In genomic region chr2:150557020-150557644, GRCh38 we compare ENCODE assay signal across 18 cellular contexts.
"Had no signal": no experiment of that assay in that cellular context is flagged by ENCODE, and none has a peak within 500 bp of the region (broad histone marks: within the 10 kb centered on the region; RNA-seq: fewer than 3 reads in every experiment).

No MANE protein-coding gene starts in this region.

- H3K79me2 ChIP-seq: parathyroid adenoma had no signal

- ATAC-seq: activated CD4-positive, alpha-beta T cell treated with anti-CD3 and anti-CD28 coated beads for 36 hours; left cardiac atrium; lower lobe of right lung; stimulated activated naive B cell treated with anti-CD40 and anti-IgM and Interleukin-4, amounts not matched to agents 10 μg/mL and 1 μg/mL and 100 μg/mL, for 72 hours; T-cell; upper lobe of right lung; WTC11 had no signal

- H3K4me3 Mint-ChIP-seq: activated CD4-positive, alpha-beta memory T cell treated with anti-CD3 and anti-CD28 coated beads for 36 hours; activated CD4-positive, alpha-beta T cell treated with anti-CD3 and anti-CD28 coated beads for 36 hours; activated naive CD8-positive, alpha-beta T cell; activated T-helper 1 cell treated with anti-CD3 and anti-CD28 coated beads, Interleukin-12 subunit alpha, Interleukin-12 subunit beta, Interleukin-2, Interleukin-4 antibody, amounts not matched to agents 30 ng/mL and 10 ng/mL and 1 ng/mL, durations not matched to agents 14 hours and 24 hours and 36 hours; brain; stimulated activated naive B cell treated with anti-CD40 and anti-IgM and Interleukin-4, amounts not matched to agents 10 μg/mL and 1 μg/mL and 100 μg/mL, for 72 hours; T-cell; WTC11 had no signal

- DNase-seq: activated CD4-positive, alpha-beta memory T cell treated with anti-CD3 and anti-CD28 coated beads for 36 hours; activated CD4-positive, alpha-beta T cell treated with anti-CD3 and anti-CD28 coated beads for 36 hours; activated gamma-delta T cell treated with Interleukin-2 at 50 U/mL for 16 hours; activated T-cell treated with anti-CD3 and anti-CD28 coated beads for 4 hours; amniotic stem cell; central memory CD4-positive, alpha-beta T cell; dorsolateral prefrontal cortex; left cardiac atrium; lower lobe of right lung; midbrain; stimulated activated naive B cell treated with anti-CD40 and anti-IgM and Interleukin-4, amounts not matched to agents 10 μg/mL and 1 μg/mL and 100 μg/mL, for 72 hours; T-cell; upper lobe of right lung had no signal

- H3K9me3 Mint-ChIP-seq: activated CD4-positive, alpha-beta memory T cell treated with anti-CD3 and anti-CD28 coated beads for 36 hours; activated T-helper 1 cell treated with anti-CD3 and anti-CD28 coated beads, Interleukin-12 subunit alpha, Interleukin-12 subunit beta, Interleukin-2, Interleukin-4 antibody, amounts not matched to agents 30 ng/mL and 10 ng/mL and 1 ng/mL, durations not matched to agents 14 hours and 24 hours and 36 hours; stimulated activated naive B cell treated with anti-CD40 and anti-IgM and Interleukin-4, amounts not matched to agents 10 μg/mL and 1 μg/mL and 100 μg/mL, for 72 hours; T-cell; WTC11 had no signal

- H3K36me3 ChIP-seq: lower lobe of right lung, upper lobe of right lung had no signal

- H3K4me3 ChIP-seq: dorsolateral prefrontal cortex, lower lobe of right lung, upper lobe of right lung had no signal

- H3K27me3 ChIP-seq: upper lobe of right lung had no signal

- H3K9ac ChIP-seq: parathyroid adenoma had no signal

- H3K27ac ChIP-seq: dorsolateral prefrontal cortex, lower lobe of right lung, parathyroid adenoma, upper lobe of right lung had no signal

- H3K36me3 Mint-ChIP-seq: activated CD4-positive, alpha-beta memory T cell treated with anti-CD3 and anti-CD28 coated beads for 36 hours; activated naive CD8-positive, alpha-beta T cell; brain; stimulated activated naive B cell treated with anti-CD40 and anti-IgM and Interleukin-4, amounts not matched to agents 10 μg/mL and 1 μg/mL and 100 μg/mL, for 72 hours; T-cell; WTC11 had no signal

- H3K27ac Mint-ChIP-seq: activated CD4-positive, alpha-beta memory T cell treated with anti-CD3 and anti-CD28 coated beads for 36 hours; activated CD4-positive, alpha-beta T cell treated with anti-CD3 and anti-CD28 coated beads for 36 hours; activated naive CD8-positive, alpha-beta T cell; activated T-helper 1 cell treated with anti-CD3 and anti-CD28 coated beads, Interleukin-12 subunit alpha, Interleukin-12 subunit beta, Interleukin-2, Interleukin-4 antibody, amounts not matched to agents 30 ng/mL and 10 ng/mL and 1 ng/mL, durations not matched to agents 14 hours and 24 hours and 36 hours; stimulated activated naive B cell treated with anti-CD40 and anti-IgM and Interleukin-4, amounts not matched to agents 10 μg/mL and 1 μg/mL and 100 μg/mL, for 72 hours; T-cell; WTC11 had no signal

- H3K4me1 ChIP-seq: lower lobe of right lung, parathyroid adenoma had no signal

- H3K27me3 Mint-ChIP-seq: activated CD4-positive, alpha-beta memory T cell treated with anti-CD3 and anti-CD28 coated beads for 36 hours; brain; stimulated activated naive B cell treated with anti-CD40 and anti-IgM and Interleukin-4, amounts not matched to agents 10 μg/mL and 1 μg/mL and 100 μg/mL, for 72 hours had no signal

- H3K9me3 ChIP-seq: lower lobe of right lung, upper lobe of right lung had no signal

- H2AFZ ChIP-seq: parathyroid adenoma had no signal

- H3K4me1 Mint-ChIP-seq: activated CD4-positive, alpha-beta T cell treated with anti-CD3 and anti-CD28 coated beads for 36 hours; stimulated activated naive B cell treated with anti-CD40 and anti-IgM and Interleukin-4, amounts not matched to agents 10 μg/mL and 1 μg/mL and 100 μg/mL, for 72 hours; T-cell had no signal
